Comparison of ENCODE assay signal across 1 cellular context in genomic region chr19:12163841-12164240, GRCh38.
TF ChIP-seq lines count a peak whose summit lies in the region.

No MANE protein-coding gene starts in this region.

TF ChIP-seq in H1, 55 proteins besides CTCF, POLR2A, EP300 and RAD21:
- TF ChIP-seq TBP (IDR thresholded peaks at IDR 0.05; ENCODE audit: low read depth, low read length) (no peak), CREB1 (IDR thresholded peaks at IDR 0.05) (no peak), SIX5 (IDR thresholded peaks at IDR 0.05; ENCODE audit: low read depth, low read length) (no peak), RBBP5 (IDR thresholded peaks at IDR 0.05; ENCODE audit: borderline replicate concordance, low read depth, low read length) (no peak), MAX (IDR thresholded peaks at IDR 0.05) (no peak), PHF8 (conservative IDR thresholded peaks at IDR 0.05; ENCODE audit: low read depth, low read length) (no peak), BRCA1 (IDR thresholded peaks at IDR 0.05; ENCODE audit: low read depth, low read length) (no peak), MAFK (IDR thresholded peaks at IDR 0.05; ENCODE audit: low read depth, low read length) (no peak), SIN3A (conservative IDR thresholded peaks at IDR 0.05 in 1 of 2, IDR thresholded peaks at IDR 0.05 in 1 of 2; ENCODE audit: low read depth in 1 of 2, low read length in 2 of 2) (no peak), NRF1 (IDR thresholded peaks at IDR 0.05; ENCODE audit: low read depth, low read length) (no peak), SIRT6 (IDR thresholded peaks at IDR 0.05; ENCODE audit: low read length) (no peak)
